ENCODE assay signal across 8 cellular contexts in the genomic region with DNA sequence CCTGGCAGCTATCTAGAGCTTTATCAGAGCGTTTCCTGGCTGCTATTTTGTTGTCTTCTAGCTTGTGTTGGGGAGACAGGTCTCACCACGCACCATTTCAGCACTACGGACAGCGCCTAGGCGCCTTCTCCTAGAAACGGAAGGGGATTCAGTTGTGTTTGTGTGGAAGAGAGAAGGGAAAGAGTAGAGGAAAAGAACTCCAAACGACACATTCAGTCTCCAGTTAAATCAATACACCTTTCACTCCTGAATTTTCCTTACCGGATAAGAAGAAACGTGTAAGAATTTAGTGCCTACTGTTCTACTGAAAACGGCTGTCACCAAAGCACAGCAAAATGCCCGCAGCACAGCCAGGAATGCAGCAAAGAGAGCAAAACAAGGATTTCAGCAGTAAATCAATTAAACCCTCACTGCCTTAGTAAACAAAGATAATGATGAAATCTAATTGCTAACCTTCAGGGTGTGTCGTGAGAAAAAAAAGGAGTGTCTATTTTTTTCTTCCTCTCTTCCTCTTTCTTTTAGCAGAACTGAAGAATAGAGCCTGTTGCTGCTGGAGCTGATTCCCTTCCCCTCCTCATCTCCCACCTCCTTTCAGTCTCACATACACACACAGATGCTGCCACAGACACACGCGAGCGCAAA. TPM values are rescaled to one million over a fixed set of nuclear protein-coding genes. Genes with fewer than 3 reads are reported as not detected.
A peak's percentile ranks its signal among the peaks of the same experiment; 100 is the strongest.
DNase-seq lines count a peak whose midpoint lies in the region; ATAC-seq and TF ChIP-seq lines count a peak whose summit lies in the region.

No MANE protein-coding gene starts in this region.

- peaks cover 22% of the 10 kb centered on the region for H3K27me3 Mint-ChIP-seq in MCF 10A (ENCODE audit: insufficient read depth, unreplicated experiment)

- no peak for TF ChIP-seq CTCF in MCF 10A (IDR thresholded peaks at IDR 0.05; ENCODE audit: unreplicated experiment)

- no peak for ATAC-seq in HG03135 (IDR thresholded peaks at IDR 0.05; ENCODE audit: unreplicated experiment)

- POLR2A ChIA-PET in MCF 10A (lab: Yijun Ruan, JAX), result no interaction called here

- H3K9me3 Mint-ChIP-seq in MCF 10A (ENCODE audit: unreplicated experiment), result no peaks in the 10 kb centered on the region

- no peak overlapping the region for H3K27ac ChIP-seq in SJCRH30

- no peaks in the 10 kb centered on the region for H3K4me1 Mint-ChIP-seq in MCF 10A (ENCODE audit: insufficient read depth, unreplicated experiment)

- H3K27ac Mint-ChIP-seq in MCF 10A (ENCODE audit: low read depth, unreplicated experiment), result no peak overlapping the region

- H3K9me3 ChIP-seq in SJCRH30 (replicated peaks), result no peaks in the 10 kb centered on the region

- CTCF ChIA-PET in MCF 10A (lab: Yijun Ruan, JAX), result no interaction called here

- H3K36me3 ChIP-seq in SJCRH30, result no peaks in the 10 kb centered on the region

- H3K36me3 Mint-ChIP-seq in MCF 10A (ENCODE audit: insufficient read depth, unreplicated experiment), result no peaks in the 10 kb centered on the region

- DNase-seq in SIG-M5 treated with dmso at 0.1 percent for 504 hours (lab: John Stamatoyannopoulos, UW; ENCODE audit: unreplicated experiment), result peak; percentile 14
- DNase-seq in SIG-M5 (lab: John Stamatoyannopoulos, UW), result no peak
- peak; percentile 71 to 75 for DNase-seq in SJCRH30
- DNase-seq in MCF 10A (ENCODE audit: unreplicated experiment), result peak; percentile 73
- DNase-seq in iris pigment epithelial cell (ENCODE audit: low read depth), result peak; percentile 75
- peak in 2 of 3 donors; percentile 25 to 28 for DNase-seq in stimulated activated CD4-positive, alpha-beta T cell treated with anti-CD3 and anti-CD28 coated beads, Interleukin-12 subunit alpha, Interleukin-12 subunit beta, amount 100 ng/mL, for 48 hours (ENCODE audit: low read depth in 2 of 3, low spot score in 1 of 3)
- no peak for DNase-seq in GDM1 (lab: John Stamatoyannopoulos, UW)

- H3K4me1 ChIP-seq in SJCRH30, result no peaks in the 10 kb centered on the region

- H3K4me3 Mint-ChIP-seq in MCF 10A (ENCODE audit: unreplicated experiment), result no peak overlapping the region

- intact Hi-C loops in MCF 10A (cut with micrococcal nuclease), result no loop called here

- no peaks in the 10 kb centered on the region for H3K27me3 ChIP-seq in SJCRH30

- H3K4me3 ChIP-seq in SJCRH30, result no peak overlapping the region

- BruUV-seq in MCF 10A (replicated peaks; lab: Mats Ljungman, UMichigan), result no TSS peak

RNA-seq across cellular contexts. Expression of a gene that starts 0.4 kb away (rescaled TPM):
- not detected in 2 replicates for total RNA-seq in SJCRH30 (2014; rRNA removed; shearing (Covaris generic))
- not detected in 2 replicates for total RNA-seq in MCF 10A (2022)

RNA-seq across cellular contexts. Expression of a gene that starts 13.0 kb away (rescaled TPM):
- total RNA-seq in SJCRH30 (2014; rRNA removed; shearing (Covaris generic)), result not detected in 2 replicates
- total RNA-seq in MCF 10A (2022), result 27.6 and 28.4 TPM in 2 replicates

RNA-seq across cellular contexts. Expression of a gene that starts 15.0 kb away (rescaled TPM):
- not detected in 2 replicates for total RNA-seq in SJCRH30 (2014; rRNA removed; shearing (Covaris generic))
- total RNA-seq in MCF 10A (2022), result not detected in 2 replicates

Comparison
In these comparisons a context has a peak if more than half of its experiments do, and no peak if none do; other contexts are left out.
1. DNase-seq: peak in SIG-M5 treated with dmso at 0.1 percent for 504 hours (single experiment), SJCRH30 (2 of 2), MCF 10A (single experiment), iris pigment epithelial cell (single experiment) and stimulated activated CD4-positive, alpha-beta T cell treated with anti-CD3 and anti-CD28 coated beads, Interleukin-12 subunit alpha, Interleukin-12 subunit beta, amount 100 ng/mL, for 48 hours (2 of 3); none in SIG-M5 (single experiment) and GDM1 (single experiment).
2. RNA of a gene that starts 13.0 kb away (total RNA-seq): 27.6 to 28.4 TPM in MCF 10A; not detected in SJCRH30; every median in the first group is over 10 times any median in the second.